ENCODE assay signal across 24 cellular contexts in genomic region chr6:124868476-124868875, GRCh38.
"Had no signal": no experiment of that assay in that cellular context is flagged by ENCODE, and none has a peak within 500 bp of the region (broad histone marks: within the 10 kb centered on the region; RNA-seq: fewer than 3 reads in every experiment).

No MANE protein-coding gene starts in this region.

- H3K4me1 ChIP-seq: left ventricle myocardium inferior, right lobe of liver, upper lobe of left lung, vagina had no signal

- H3K27ac ChIP-seq: left ventricle myocardium inferior, ovary, right lobe of liver, skin epidermis, upper lobe of left lung, vagina, WERI-Rb-1 had no signal

- H3K36me3 ChIP-seq: left ventricle myocardium inferior, ovary, right lobe of liver, upper lobe of left lung, vagina, WERI-Rb-1 had no signal

- H3K4me3 ChIP-seq: left ventricle myocardium inferior, ovary, right lobe of liver, skin epidermis, upper lobe of left lung, vagina had no signal

- H3K9me3 ChIP-seq: left ventricle myocardium inferior, ovary, right lobe of liver, upper lobe of left lung, vagina had no signal

- H3K27me3 ChIP-seq: ovary, right lobe of liver, upper lobe of left lung, vagina had no signal

- DNase-seq: activated CD4-positive, alpha-beta memory T cell treated with anti-CD3 and anti-CD28 coated beads for 36 hours; activated CD4-positive, alpha-beta T cell treated with anti-CD3 and anti-CD28 coated beads, Interleukin-2, amount 10 ng/mL, durations not matched to agents 24 days and 14 days; activated CD4-positive, CD25-positive, alpha-beta regulatory T cell treated with anti-CD3 and anti-CD28 coated beads, Interleukin-2, amount 50 U/mL, for 72 hours; activated CD8-positive, alpha-beta memory T cell treated with anti-CD3 and anti-CD28 coated beads, Interleukin-2, amount 50 U/mL, for 4 hours; activated effector memory CD4-positive, alpha-beta T cell treated with anti-CD3 and anti-CD28 coated beads, Interleukin-2, amount 50 U/mL, for 16 hours; activated naive CD4-positive, alpha-beta T cell treated with anti-CD3 and anti-CD28 coated beads, Interleukin-2, amount 10 ng/mL, durations not matched to agents 7 days and 5 days; activated naive CD8-positive, alpha-beta T cell treated with anti-CD3 and anti-CD28 coated beads, Interleukin-2, amount 10 ng/mL, durations not matched to agents 7 days and 5 days; activated T-cell treated with anti-CD3 and anti-CD28 coated beads, Interleukin-2, amount 50 U/mL, for 1 hour; amygdala; cortex of kidney; foreskin melanocyte; left ventricle myocardium inferior; ovary; right lobe of liver; stimulated activated CD4-positive, alpha-beta T cell treated with anti-CD3 and anti-CD28 coated beads, Interleukin-1b, Interleukin-23, amount 100 ng/mL, for 48 hours; stimulated activated CD4-positive, alpha-beta T cell treated with anti-CD3 and anti-CD28 coated beads, Interleukin-4, amount 100 ng/mL, for 4 hours; stimulated activated CD8-positive, alpha-beta memory T cell treated with anti-CD3 and anti-CD28 coated beads, Interleukin-4, amount 100 ng/mL, for 48 hours; stimulated activated naive CD8-positive, alpha-beta T cell treated with anti-CD3 and anti-CD28 coated beads, Interleukin-15, amount 100 ng/mL, for 72 hours; substantia nigra; T-helper 9 cell; upper lobe of left lung; WERI-Rb-1 had no signal
